ENCODE assay signal across 1 cellular context in genomic region chr17:17237026-17237799, GRCh38.
TF ChIP-seq lines count a peak whose summit lies in the region.

A gene with protein sequence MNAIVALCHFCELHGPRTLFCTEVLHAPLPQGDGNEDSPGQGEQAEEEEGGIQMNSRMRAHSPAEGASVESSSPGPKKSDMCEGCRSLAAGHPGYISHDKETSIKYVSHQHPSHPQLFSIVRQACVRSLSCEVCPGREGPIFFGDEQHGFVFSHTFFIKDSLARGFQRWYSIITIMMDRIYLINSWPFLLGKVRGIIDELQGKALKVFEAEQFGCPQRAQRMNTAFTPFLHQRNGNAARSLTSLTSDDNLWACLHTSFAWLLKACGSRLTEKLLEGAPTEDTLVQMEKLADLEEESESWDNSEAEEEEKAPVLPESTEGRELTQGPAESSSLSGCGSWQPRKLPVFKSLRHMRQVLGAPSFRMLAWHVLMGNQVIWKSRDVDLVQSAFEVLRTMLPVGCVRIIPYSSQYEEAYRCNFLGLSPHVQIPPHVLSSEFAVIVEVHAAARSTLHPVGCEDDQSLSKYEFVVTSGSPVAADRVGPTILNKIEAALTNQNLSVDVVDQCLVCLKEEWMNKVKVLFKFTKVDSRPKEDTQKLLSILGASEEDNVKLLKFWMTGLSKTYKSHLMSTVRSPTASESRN (minus strand): TSS chr17:17237168. CDS start chr17:17228137, 9,031 bp downstream.

TF ChIP-seq in WTC11, 78 proteins besides CTCF, POLR2A, EP300 and RAD21 (continued from another document):
- TF ChIP-seq, protein P1, sequence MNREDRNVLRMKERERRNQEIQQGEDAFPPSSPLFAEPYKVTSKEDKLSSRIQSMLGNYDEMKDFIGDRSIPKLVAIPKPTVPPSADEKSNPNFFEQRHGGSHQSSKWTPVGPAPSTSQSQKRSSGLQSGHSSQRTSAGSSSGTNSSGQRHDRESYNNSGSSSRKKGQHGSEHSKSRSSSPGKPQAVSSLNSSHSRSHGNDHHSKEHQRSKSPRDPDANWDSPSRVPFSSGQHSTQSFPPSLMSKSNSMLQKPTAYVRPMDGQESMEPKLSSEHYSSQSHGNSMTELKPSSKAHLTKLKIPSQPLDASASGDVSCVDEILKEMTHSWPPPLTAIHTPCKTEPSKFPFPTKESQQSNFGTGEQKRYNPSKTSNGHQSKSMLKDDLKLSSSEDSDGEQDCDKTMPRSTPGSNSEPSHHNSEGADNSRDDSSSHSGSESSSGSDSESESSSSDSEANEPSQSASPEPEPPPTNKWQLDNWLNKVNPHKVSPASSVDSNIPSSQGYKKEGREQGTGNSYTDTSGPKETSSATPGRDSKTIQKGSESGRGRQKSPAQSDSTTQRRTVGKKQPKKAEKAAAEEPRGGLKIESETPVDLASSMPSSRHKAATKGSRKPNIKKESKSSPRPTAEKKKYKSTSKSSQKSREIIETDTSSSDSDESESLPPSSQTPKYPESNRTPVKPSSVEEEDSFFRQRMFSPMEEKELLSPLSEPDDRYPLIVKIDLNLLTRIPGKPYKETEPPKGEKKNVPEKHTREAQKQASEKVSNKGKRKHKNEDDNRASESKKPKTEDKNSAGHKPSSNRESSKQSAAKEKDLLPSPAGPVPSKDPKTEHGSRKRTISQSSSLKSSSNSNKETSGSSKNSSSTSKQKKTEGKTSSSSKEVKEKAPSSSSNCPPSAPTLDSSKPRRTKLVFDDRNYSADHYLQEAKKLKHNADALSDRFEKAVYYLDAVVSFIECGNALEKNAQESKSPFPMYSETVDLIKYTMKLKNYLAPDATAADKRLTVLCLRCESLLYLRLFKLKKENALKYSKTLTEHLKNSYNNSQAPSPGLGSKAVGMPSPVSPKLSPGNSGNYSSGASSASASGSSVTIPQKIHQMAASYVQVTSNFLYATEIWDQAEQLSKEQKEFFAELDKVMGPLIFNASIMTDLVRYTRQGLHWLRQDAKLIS (CRISPR knock-in tag; IDR thresholded peaks at IDR 0.05; ENCODE audit: borderline replicate concordance), result no peak
- TF ChIP-seq JUN (CRISPR knock-in tag; IDR thresholded peaks at IDR 0.05) (no peak), ZNF532 (CRISPR knock-in tag; IDR thresholded peaks at IDR 0.05; ENCODE audit: borderline replicate concordance) (no peak)
